10 cellular contexts compared by ENCODE assay signal in genomic region chr10:6053816-6054581, GRCh38. TPM values are rescaled to one million over a fixed set of nuclear protein-coding genes. Genes with fewer than 3 reads are reported as not detected.
DNase-seq lines count a peak whose midpoint lies in the region; TF ChIP-seq lines count a peak whose summit lies in the region.
"Had no signal": no experiment of that assay in that cellular context is flagged by ENCODE, and none has a peak within 500 bp of the region (broad histone marks: within the 10 kb centered on the region; RNA-seq: fewer than 3 reads in every experiment).

No MANE protein-coding gene starts in this region.

- H3K4me3 ChIP-seq in hepatocyte, result no peak overlapping the region

- TF ChIP-seq CTCF in hepatocyte (IDR thresholded peaks at IDR 0.05; ENCODE audit: poor library complexity), result no peak
- TF ChIP-seq CTCF in mesothelial cell of epicardium (IDR thresholded peaks at IDR 0.05; ENCODE audit: unreplicated experiment), result no peak

- no peak overlapping the region for H3K4me2 ChIP-seq in hepatocyte

- H3K36me3 ChIP-seq in hepatocyte (replicated peaks; ENCODE audit: insufficient read depth, low read depth), result no peaks in the 10 kb centered on the region

- no peak overlapping the region for H3K27ac ChIP-seq in hepatocyte

- peaks cover 4% of the 10 kb centered on the region for H3K27me3 Mint-ChIP-seq in T-helper 1 cell treated with Interleukin-12 subunit alpha and Interleukin-12 subunit beta and Interleukin-4 antibody, amounts not matched to agents 30 μg/mL and 1 μg/mL, for 36 hours (ENCODE audit: low read depth)
- H3K27me3 Mint-ChIP-seq in stimulated activated naive CD8-positive, alpha-beta T cell treated with anti-CD3 and anti-CD28 coated beads, Interleukin-15, Interleukin-2, amounts not matched to agents 100 ng/mL and 50 ng/mL, for 24 hours, result no peaks in the 10 kb centered on the region
- H3K27me3 Mint-ChIP-seq in mesothelial cell of epicardium (ENCODE audit: low read depth), result peaks cover 71% of the 10 kb centered on the region

- WGBS in hepatocyte (ENCODE audit: low lambda C conversion rate, missing lambda C conversion rate), result 80% methylated on average over 18 of the region's 18 CpGs

- H3K79me2 ChIP-seq in hepatocyte, result no peaks in the 10 kb centered on the region

- no peaks in the 10 kb centered on the region for H3K9me2 ChIP-seq in hepatocyte (replicated peaks; ENCODE audit: insufficient read depth)

- H3K9me3 Mint-ChIP-seq in T-helper 1 cell treated with Interleukin-12 subunit alpha and Interleukin-12 subunit beta and Interleukin-4 antibody, amounts not matched to agents 30 μg/mL and 1 μg/mL, for 36 hours, result no peaks in the 10 kb centered on the region
- H3K9me3 Mint-ChIP-seq in stimulated activated naive CD8-positive, alpha-beta T cell treated with anti-CD3 and anti-CD28 coated beads, Interleukin-15, Interleukin-2, amounts not matched to agents 100 ng/mL and 50 ng/mL, for 24 hours, result no peaks in the 10 kb centered on the region
- no peaks in the 10 kb centered on the region for H3K9me3 Mint-ChIP-seq in mesothelial cell of epicardium

- peaks cover 85% of the 10 kb centered on the region for H3K4me1 Mint-ChIP-seq in T-helper 1 cell treated with Interleukin-12 subunit alpha and Interleukin-12 subunit beta and Interleukin-4 antibody, amounts not matched to agents 30 μg/mL and 1 μg/mL, for 36 hours (ENCODE audit: low read depth)
- peaks cover 96% of the 10 kb centered on the region for H3K4me1 Mint-ChIP-seq in stimulated activated naive CD8-positive, alpha-beta T cell treated with anti-CD3 and anti-CD28 coated beads, Interleukin-15, Interleukin-2, amounts not matched to agents 100 ng/mL and 50 ng/mL, for 24 hours (ENCODE audit: low read depth)
- no peaks in the 10 kb centered on the region for H3K4me1 Mint-ChIP-seq in mesothelial cell of epicardium

- H3K4me3 Mint-ChIP-seq in T-helper 1 cell treated with Interleukin-12 subunit alpha and Interleukin-12 subunit beta and Interleukin-4 antibody, amounts not matched to agents 30 μg/mL and 1 μg/mL, for 36 hours, result peak overlapping the region; percentile 79
- peak overlapping the region; percentile 82 for H3K4me3 Mint-ChIP-seq in stimulated activated naive CD8-positive, alpha-beta T cell treated with anti-CD3 and anti-CD28 coated beads, Interleukin-15, Interleukin-2, amounts not matched to agents 100 ng/mL and 50 ng/mL, for 24 hours
- no peak overlapping the region for H3K4me3 Mint-ChIP-seq in mesothelial cell of epicardium

- no peak for DNase-seq in T-helper 1 cell
- DNase-seq in activated CD8-positive, alpha-beta memory T cell treated with anti-CD3 and anti-CD28 coated beads, Interleukin-2, amount 50 U/mL, for 48 hours, result peak; percentile 84
- DNase-seq in hepatocyte (ENCODE audit: low spot score), result peak; percentile 54
- DNase-seq in DMS153 (lab: John Stamatoyannopoulos, UW), result no peak
- no peak for DNase-seq in anterior cingulate cortex (lab: John Stamatoyannopoulos, UW)
- DNase-seq in mesothelial cell of epicardium (ENCODE audit: low spot score in 2 of 2, unreplicated experiment in 2 of 2), result no peak
- DNase-seq: mammary epithelial cell had no signal

- H3K27ac Mint-ChIP-seq in T-helper 1 cell treated with Interleukin-12 subunit alpha and Interleukin-12 subunit beta and Interleukin-4 antibody, amounts not matched to agents 30 μg/mL and 1 μg/mL, for 36 hours, result peak overlapping the region; percentile 89
- H3K27ac Mint-ChIP-seq in stimulated activated naive CD8-positive, alpha-beta T cell treated with anti-CD3 and anti-CD28 coated beads, Interleukin-15, Interleukin-2, amounts not matched to agents 100 ng/mL and 50 ng/mL, for 24 hours, result peak overlapping the region; percentile 97
- no peak overlapping the region for H3K27ac Mint-ChIP-seq in mesothelial cell of epicardium

- peaks cover 9% of the 10 kb centered on the region for H3K27me3 ChIP-seq in hepatocyte

- H3K36me3 Mint-ChIP-seq in T-helper 1 cell treated with Interleukin-12 subunit alpha and Interleukin-12 subunit beta and Interleukin-4 antibody, amounts not matched to agents 30 μg/mL and 1 μg/mL, for 36 hours (ENCODE audit: low read depth), result peaks cover 67% of the 10 kb centered on the region
- peaks cover 87% of the 10 kb centered on the region for H3K36me3 Mint-ChIP-seq in stimulated activated naive CD8-positive, alpha-beta T cell treated with anti-CD3 and anti-CD28 coated beads, Interleukin-15, Interleukin-2, amounts not matched to agents 100 ng/mL and 50 ng/mL, for 24 hours (ENCODE audit: low read depth)
- H3K36me3 Mint-ChIP-seq in mesothelial cell of epicardium, result no peaks in the 10 kb centered on the region

- no peaks in the 10 kb centered on the region for H4K20me1 ChIP-seq in hepatocyte (ENCODE audit: insufficient read depth, poor library complexity, severe bottlenecking)

- no peak overlapping the region for H2AFZ ChIP-seq in hepatocyte

- H3K4me1 ChIP-seq in hepatocyte (ENCODE audit: insufficient read depth), result no peaks in the 10 kb centered on the region

- no peaks in the 10 kb centered on the region for H3K9me3 ChIP-seq in hepatocyte (ENCODE audit: low read depth)

RNA-seq across cellular contexts. Expression of gene IL2RA, which starts 8.2 kb away (rescaled TPM):
- total RNA-seq in hepatocyte, result not detected in 2 replicates
- polyA plus RNA-seq in hepatocyte, result not detected in 2 replicates
- not detected in 3 replicates for total RNA-seq in mesothelial cell of epicardium
- total RNA-seq: A172, mammary epithelial cell had no signal
- polyA plus RNA-seq: mammary epithelial cell had no signal

RNA-seq across cellular contexts. Expression of gene RBM17, which starts 34.8 kb away (rescaled TPM):
- total RNA-seq in hepatocyte (35.6 and 46.7 TPM in 2 replicates), mesothelial cell of epicardium (108 to 115 TPM (median 112 TPM) in 3 replicates)
- 112 and 126 TPM in 2 replicates for polyA plus RNA-seq in hepatocyte

Comparison
In these comparisons a context has a peak if more than half of its experiments do, and no peak if none do; other contexts are left out.
1. DNase-seq: peak in activated CD8-positive, alpha-beta memory T cell treated with anti-CD3 and anti-CD28 coated beads, Interleukin-2, amount 50 U/mL, for 48 hours (single experiment) and hepatocyte (single experiment); none in T-helper 1 cell (0 of 5), DMS153 (single experiment), anterior cingulate cortex (0 of 58) and mesothelial cell of epicardium (0 of 2).